Comparison of ENCODE assay signal across 1 cellular context in genomic region chr11:62494246-62494645, GRCh38.
TF ChIP-seq lines count a peak whose summit lies in the region.

No MANE protein-coding gene starts in this region.

TF ChIP-seq in IMR-90, 13 proteins besides CTCF, POLR2A, EP300 and RAD21 (continued from another document):
- TF ChIP-seq NFE2L2 (IDR thresholded peaks at IDR 0.05; ENCODE audit: low read depth, low read length) (no peak), CEBPB (IDR thresholded peaks at IDR 0.05; ENCODE audit: low read depth, low read length) (no peak), BHLHE40 (IDR thresholded peaks at IDR 0.05; ENCODE audit: low read depth, low read length) (no peak), RCOR1 (IDR thresholded peaks at IDR 0.05; ENCODE audit: insufficient replicate concordance, low read length) (no peak), USF2 (IDR thresholded peaks at IDR 0.05; ENCODE audit: low read depth, low read length) (no peak), MAFK (IDR thresholded peaks at IDR 0.05; ENCODE audit: low read depth, low read length) (no peak)
